Comparison of ENCODE assay signal across 8 cellular contexts in the genomic region with DNA sequence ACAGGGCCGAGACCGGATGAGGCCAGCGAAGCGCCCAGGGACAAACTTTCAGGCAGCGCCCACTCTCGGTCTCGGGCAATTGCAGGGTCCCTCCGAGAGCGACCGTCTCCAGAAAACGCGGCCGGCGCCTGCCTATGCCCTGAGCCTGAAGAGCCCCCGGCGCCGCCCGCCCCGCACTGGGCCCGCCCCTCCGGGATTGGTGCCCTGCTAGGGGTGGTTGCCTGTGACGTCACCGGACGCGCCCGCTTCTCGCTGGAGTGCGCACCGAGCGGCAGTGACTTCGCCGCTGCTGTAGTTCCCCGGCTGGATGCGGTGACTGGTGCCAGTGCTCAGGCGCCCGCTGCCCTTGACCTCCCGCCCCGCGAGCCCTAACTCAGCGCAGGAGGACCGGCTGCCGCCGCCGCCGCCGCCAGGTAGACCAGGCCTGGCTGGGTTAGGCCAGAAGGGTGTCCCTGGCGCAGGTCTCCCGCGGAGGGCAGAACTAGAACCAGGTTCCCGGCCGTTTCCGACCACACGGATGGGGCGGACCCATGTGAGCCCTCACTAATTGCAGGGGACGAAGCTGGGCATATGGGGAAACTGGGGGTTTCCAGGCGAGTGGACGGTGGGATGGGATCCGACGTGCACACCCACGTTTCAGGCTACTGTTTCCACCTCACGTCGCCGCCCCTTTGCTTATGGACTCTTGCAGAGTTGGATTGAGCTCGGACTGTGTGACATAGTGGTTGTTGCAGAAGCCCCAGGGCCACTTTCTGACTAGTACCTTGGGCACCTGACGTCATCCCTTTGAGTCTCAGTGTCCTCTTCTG. TPM values are rescaled to one million over a fixed set of nuclear protein-coding genes. Genes with fewer than 3 reads are reported as not detected.
A peak's percentile ranks its signal among the peaks of the same experiment; 100 is the strongest.
DNase-seq lines count a peak whose midpoint lies in the region; ATAC-seq and TF ChIP-seq lines count a peak whose summit lies in the region.
"Not testable (repeated sequence)": the region's sequence is repeated elsewhere in the genome, so short reads cannot be mapped to it uniquely, and the experiment has no call there.

No MANE protein-coding gene starts in this region.

- H3K36me3 Mint-ChIP-seq in H9 (ENCODE audit: insufficient read depth in 1 of 3, low read depth in 3 of 3); central memory CD8-positive, alpha-beta T cell (ENCODE audit: insufficient read depth): not testable (repeated sequence)

- H4K8ac ChIP-seq in H9 (replicated peaks; ENCODE audit: insufficient read length, low read depth, low read length) = not testable (repeated sequence)

- peaks cover 26% of the 10 kb centered on the region for H3K27me3 Mint-ChIP-seq in H9 (ENCODE audit: low read depth)
- peaks cover 15% of the 10 kb centered on the region for H3K27me3 Mint-ChIP-seq in central memory CD8-positive, alpha-beta T cell

- not testable (repeated sequence) for H3K27ac ChIP-seq in H9 (ENCODE audit: insufficient read length, low read depth, low read length)
- H3K27ac ChIP-seq in temporal lobe (ENCODE audit: low read depth, low read length) = peak overlapping the region; percentile 56

- H3K23ac ChIP-seq in H9 (ENCODE audit: insufficient read length, low read depth, low read length) = not testable (repeated sequence)

- not testable (repeated sequence) for H2BK15ac ChIP-seq in H9 (ENCODE audit: low read depth, low read length)

- not testable (repeated sequence) for H3K9ac ChIP-seq in H9 (ENCODE audit: extremely low read depth, insufficient read length, low read length); iPS-15b (ENCODE audit: low read depth, low read length)

- not testable (repeated sequence) for H2BK120ac ChIP-seq in H9 (ENCODE audit: low read depth, low read length, poor library complexity, severe bottlenecking)

- H2AK5ac ChIP-seq in H9 (ENCODE audit: insufficient read length, low read length) = not testable (repeated sequence)

- not testable (repeated sequence) for H3K9me3 ChIP-seq in H9 (ENCODE audit: control insufficient read depth, low read depth, low read length); iPS-15b (ENCODE audit: control insufficient read depth, insufficient read depth, low read length)

- H3K18ac ChIP-seq in H9 (ENCODE audit: insufficient read length, low read depth, low read length) = not testable (repeated sequence)

- not testable (repeated sequence) for H3K36me3 ChIP-seq in iPS-15b (ENCODE audit: control insufficient read depth, insufficient read depth, low read length)

- not testable (repeated sequence) for H3K4me2 ChIP-seq in H9 (ENCODE audit: insufficient read depth, insufficient read length, low read length)

- H3K4me1 ChIP-seq in H9 (ENCODE audit: insufficient read depth, low read length); iPS-15b (ENCODE audit: control insufficient read depth, insufficient read depth, low read length): not testable (repeated sequence)

- peak overlapping the region; percentile 72 to 86 for H3K4me3 Mint-ChIP-seq in H9
- H3K4me3 Mint-ChIP-seq in central memory CD8-positive, alpha-beta T cell = peak overlapping the region; percentile 74

- not testable (repeated sequence) for H3K79me2 ChIP-seq in H9 (ENCODE audit: insufficient read depth, low read length)

- not testable (repeated sequence) for H3K23me2 ChIP-seq in H9 (ENCODE audit: insufficient read length, low read depth, low read length, poor library complexity, severe bottlenecking)

- not testable (repeated sequence) for H3K9me3 Mint-ChIP-seq in H9; central memory CD8-positive, alpha-beta T cell

- H3K56ac ChIP-seq in H9 (ENCODE audit: insufficient read length, low read depth, low read length) = not testable (repeated sequence)

- not testable (repeated sequence) for H2BK20ac ChIP-seq in H9 (ENCODE audit: low read depth, low read length, poor library complexity, severe bottlenecking)

- H3K27me3 ChIP-seq in H9 (ENCODE audit: insufficient read depth, low read length); iPS-15b (ENCODE audit: control insufficient read depth, insufficient read depth, low read length): not testable (repeated sequence)

- not testable (repeated sequence) for H3K79me1 ChIP-seq in H9 (ENCODE audit: insufficient read depth, low read depth, low read length, poor library complexity, severe bottlenecking)

- not testable (repeated sequence) for H4K20me1 ChIP-seq in H9 (ENCODE audit: control insufficient read depth, insufficient read depth, insufficient read length)

- not testable (repeated sequence) for H3K4me1 Mint-ChIP-seq in H9; central memory CD8-positive, alpha-beta T cell

- not testable (repeated sequence) for H3K4ac ChIP-seq in H9 (ENCODE audit: low read depth, low read length)

- H2BK5ac ChIP-seq in H9 (ENCODE audit: insufficient read length, low read length) = not testable (repeated sequence)

- H2BK12ac ChIP-seq in H9 (ENCODE audit: insufficient read length, low read depth, low read length) = not testable (repeated sequence)

- no CpG with 5 or more reads among the region's 65 CpGs for WGBS in H9 (ENCODE audit: extremely low coverage, insufficient read length, low lambda C conversion rate)

- not testable (repeated sequence) for H4K5ac ChIP-seq in H9 (ENCODE audit: insufficient read length, low read depth, low read length)

- ATAC-seq in central memory CD8-positive, alpha-beta T cell (replicated peaks; ENCODE audit: extremely low read depth, poor library complexity, severe bottlenecking) = peak; percentile 99

- peak; percentile 73 for DNase-seq in GM10266 (ENCODE audit: extremely low spot score)
- DNase-seq in H9 = peak; percentile 96
- peak; percentile 52 for DNase-seq in HuH-7.5 (ENCODE audit: low spot score)
- peak; percentile 89 to 94 for DNase-seq in activated CD4-positive, alpha-beta T cell treated with anti-CD3 and anti-CD28 coated beads, Interleukin-2, amount 50 U/mL, for 24 hours (ENCODE audit: low read depth in 1 of 2, low spot score in 1 of 2)
- DNase-seq in central memory CD8-positive, alpha-beta T cell (ENCODE audit: low spot score in 2 of 2) = peak; percentile 89 to 90
- DNase-seq in putamen (ENCODE audit: low spot score) = peak; percentile 93

- not testable (repeated sequence) for H4K91ac ChIP-seq in H9 (ENCODE audit: insufficient read length, low read depth, low read length)

- H3K4me3 ChIP-seq in iPS-15b (ENCODE audit: low read depth, low read length) = peak overlapping the region; percentile 49

- TF ChIP-seq CTCF in GM10266 (IDR thresholded peaks at IDR 0.05; ENCODE audit: control insufficient read depth, insufficient read depth, low read depth, missing control alignments); H9 (conservative IDR thresholded peaks at IDR 0.05): not testable (repeated sequence)

- not testable (repeated sequence) for H3K14ac ChIP-seq in H9 (ENCODE audit: insufficient read depth, low read length)

- not testable (repeated sequence) for H2AFZ ChIP-seq in H9 (ENCODE audit: low read length)

- peak overlapping the region in 1 of 3 experiments; percentile 34; a peak in 2 of 7 replicates for H3K27ac Mint-ChIP-seq in H9
- peak overlapping the region; percentile 55 for H3K27ac Mint-ChIP-seq in central memory CD8-positive, alpha-beta T cell (ENCODE audit: low read depth)

- H3T11ph ChIP-seq in H9 (ENCODE audit: low read length) = not testable (repeated sequence)

RNA-seq across cellular contexts. Expression of gene ANKRD36C, which starts 18.9 kb away (rescaled TPM):
- total RNA-seq in H9 (2021) (8.2 and 9.5 TPM in 2 replicates), temporal lobe (169 TPM)

RNA-seq across cellular contexts. Expression of gene GPAT2, which starts 24.2 kb away (rescaled TPM):
- 0.17 TPM in 1 of 2 replicates, not detected in the other for total RNA-seq in H9 (2021)
- total RNA-seq in temporal lobe = 0.49 TPM

Comparison
In these comparisons a context has a peak if more than half of its experiments do, and no peak if none do; other contexts are left out.
1. RNA of gene ANKRD36C, which starts 18.9 kb away (total RNA-seq): 169 TPM in temporal lobe (single experiment); 8.2 to 9.5 TPM in H9; every median in the first group is over 10 times any median in the second.
2. Peak in every context shown above with its lines, with median percentiles within 50 percentile points of each other: DNase-seq.